ENCODE assay signal across 7 cellular contexts in genomic region chr6:26216886-26217713, GRCh38.
A peak's percentile ranks its signal among the peaks of the same experiment; 100 is the strongest.
DNase-seq lines count a peak whose midpoint lies in the region; ATAC-seq and TF ChIP-seq lines count a peak whose summit lies in the region.

No MANE protein-coding gene starts in this region.

- H3K36me3 Mint-ChIP-seq in osteocyte (ENCODE audit: unreplicated experiment): no peaks in the 10 kb centered on the region

- DNase-seq in OCI-M1 (lab: John Stamatoyannopoulos, UW): peak; percentile 99
- peak; percentile 63 for DNase-seq in activated T-helper 9 cell treated with anti-CD3 and anti-CD28 coated beads, Interleukin-2, amount 50 U/mL, for 16 hours (ENCODE audit: low read depth)
- DNase-seq in fibroblast of villous mesenchyme (ENCODE audit: low read depth): peak; percentile 93
- peak; percentile 95 for DNase-seq in osteocyte (ENCODE audit: extremely low spot score, unreplicated experiment)

- TF ChIP-seq CTCF in fibroblast of villous mesenchyme (IDR thresholded peaks at IDR 0.05; ENCODE audit: insufficient read depth, low read depth, low read length) (peak; percentile 40), osteocyte (IDR thresholded peaks at IDR 0.05) (peak; percentile 56)

- H3K4me1 Mint-ChIP-seq in osteocyte (ENCODE audit: unreplicated experiment): no peaks in the 10 kb centered on the region

- no peak overlapping the region for H3K4me3 Mint-ChIP-seq in osteocyte (ENCODE audit: unreplicated experiment)

- H3K4me3 ChIP-seq in fibroblast of villous mesenchyme (ENCODE audit: low read depth, low read length): peak overlapping the region; percentile 67

- ATAC-seq in GM18519 (IDR thresholded peaks at IDR 0.05; ENCODE audit: low FRiP score, unreplicated experiment) (peak; percentile 17), HG03159 (IDR thresholded peaks at IDR 0.05; ENCODE audit: unreplicated experiment) (peak; percentile 44), HG03442 (IDR thresholded peaks at IDR 0.05; ENCODE audit: unreplicated experiment) (no peak)

- no peaks in the 10 kb centered on the region for H3K27me3 Mint-ChIP-seq in osteocyte (ENCODE audit: unreplicated experiment)

- H3K9me3 Mint-ChIP-seq in osteocyte (ENCODE audit: unreplicated experiment): no peaks in the 10 kb centered on the region

- no peak overlapping the region for H3K27ac Mint-ChIP-seq in osteocyte (ENCODE audit: unreplicated experiment)
